ENCODE assay signal across 8 cellular contexts in the genomic region with DNA sequence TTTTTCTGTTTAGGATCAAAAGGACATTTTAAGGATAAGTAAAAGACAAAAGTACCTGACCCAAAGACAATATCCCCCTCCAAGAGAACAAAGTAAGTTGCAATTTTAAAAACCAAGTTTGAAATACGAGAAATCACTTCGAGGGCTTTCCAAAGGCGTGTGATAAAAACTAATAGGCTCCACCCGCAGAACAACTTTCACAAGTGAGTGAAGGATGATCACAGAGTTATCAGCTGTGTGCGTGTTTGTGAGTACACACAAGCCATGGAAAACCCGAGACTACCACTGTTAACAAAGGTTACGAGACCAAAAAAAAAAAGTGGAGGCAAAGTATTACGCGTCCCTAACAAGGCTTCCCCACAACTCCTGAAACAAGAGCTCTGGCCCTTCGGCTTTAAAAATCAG. TPM values are rescaled to one million over a fixed set of nuclear protein-coding genes. Genes with fewer than 3 reads are reported as not detected.
DNase-seq lines count a peak whose midpoint lies in the region; TF ChIP-seq lines count a peak whose summit lies in the region.

No MANE protein-coding gene starts in this region.

- H3K27me3 ChIP-seq in esophagus squamous epithelium (no peaks in the 10 kb centered on the region), neural progenitor cell (no peaks in the 10 kb centered on the region)

- WGBS in esophagus squamous epithelium, 2 donors, result 0% methylated on average over 10 of the region's 10 CpGs

- no peak for TF ChIP-seq CTCF in esophagus squamous epithelium (IDR thresholded peaks at IDR 0.05)
- TF ChIP-seq CTCF in neural progenitor cell (IDR thresholded peaks at IDR 0.05), result no peak

- H3K79me2 ChIP-seq in neural progenitor cell (ENCODE audit: low read depth), result peaks cover 56% of the 10 kb centered on the region

- intact Hi-C loops in esophagus squamous epithelium (cut with DNase I), result no loop called here

- H3K9me3 ChIP-seq in SK-N-MC (ENCODE audit: low read depth, low read length) (no peaks in the 10 kb centered on the region), esophagus squamous epithelium (no peaks in the 10 kb centered on the region), neural progenitor cell (ENCODE audit: low read depth) (no peaks in the 10 kb centered on the region)

- no peaks in the 10 kb centered on the region for H3K36me3 ChIP-seq in SK-N-MC (ENCODE audit: insufficient read depth, low read length)
- H3K36me3 ChIP-seq in esophagus squamous epithelium, result no peaks in the 10 kb centered on the region
- no peaks in the 10 kb centered on the region for H3K36me3 ChIP-seq in neural progenitor cell

- H3K27ac Mint-ChIP-seq in neural progenitor cell, result peak overlapping the region; percentile 85

- H2AFZ ChIP-seq in neural progenitor cell (replicated peaks), result peak overlapping the region; percentile 76

- peak; percentile 47 for DNase-seq in stimulated activated CD4-positive, alpha-beta T cell treated with anti-CD3 and anti-CD28 coated beads, Interleukin-4, amount 100 ng/mL, for 24 hours
- no peak for DNase-seq in stimulated activated CD4-positive, alpha-beta T cell treated with anti-CD3 and anti-CD28 coated beads, Interleukin-15, amount 100 ng/mL, for 24 hours
- DNase-seq in SK-N-MC (ENCODE audit: low read depth, low spot score) (no peak), esophagus squamous epithelium (lab: John Stamatoyannopoulos, UW) (no peak), neural progenitor cell (ENCODE audit: low spot score) (no peak), NCI-H748 (lab: John Stamatoyannopoulos, UW; ENCODE audit: unreplicated experiment) (no peak), GM19240 (ENCODE audit: insufficient read length, low spot score) (no peak), NCI-H69 (lab: John Stamatoyannopoulos, UW) (no peak)

- TF ChIP-seq POLR2A in esophagus squamous epithelium (IDR thresholded peaks at IDR 0.05), result no peak

- H3K27ac ChIP-seq in SK-N-MC, result peak overlapping the region; percentile 62
- peak overlapping the region; percentile 96 to 100 (median 98) for H3K27ac ChIP-seq in esophagus squamous epithelium
- H3K27ac ChIP-seq in neural progenitor cell, result peak overlapping the region; percentile 99

- peaks cover 85% of the 10 kb centered on the region for H3F3A ChIP-seq in neural progenitor cell (ENCODE audit: low read depth)

- H3K9ac ChIP-seq in SK-N-MC (ENCODE audit: insufficient read length) (peak overlapping the region; percentile 78), neural progenitor cell (peak overlapping the region; percentile 63)

- peaks cover 4% of the 10 kb centered on the region for H3K27me3 Mint-ChIP-seq in neural progenitor cell (ENCODE audit: insufficient read depth, low read depth)

- H3K4me2 ChIP-seq in neural progenitor cell, result peak overlapping the region; percentile 97

- peaks cover 6 to 56% (median 24%) of the 10 kb centered on the region in 3 donors for H3K4me1 ChIP-seq in esophagus squamous epithelium
- H3K4me1 ChIP-seq in neural progenitor cell, result peaks cover 64% of the 10 kb centered on the region

- H4K20me1 ChIP-seq in neural progenitor cell (ENCODE audit: low read depth), result peaks cover 53% of the 10 kb centered on the region

- H3K36me3 Mint-ChIP-seq in neural progenitor cell, result peaks cover 6% of the 10 kb centered on the region

- peaks cover 2% of the 10 kb centered on the region for H3K9me3 Mint-ChIP-seq in neural progenitor cell

- H3K4me3 Mint-ChIP-seq in neural progenitor cell, result peak overlapping the region; percentile 95

- peak overlapping the region; percentile 90 for H3K4me3 ChIP-seq in SK-N-MC
- H3K4me3 ChIP-seq in esophagus squamous epithelium, result peak overlapping the region; percentile 77 to 89 (median 86)
- H3K4me3 ChIP-seq in neural progenitor cell, result peak overlapping the region; percentile 99

- peaks cover 38% of the 10 kb centered on the region for H3K4me1 Mint-ChIP-seq in neural progenitor cell

RNA-seq across cellular contexts. Expression of gene SMAD2, which starts 0.8 kb away (rescaled TPM):
- total RNA-seq in esophagus squamous epithelium (10 to 100 TPM; 38.1 to 67.7 (median 42.4) TPM), neural progenitor cell (ENCODE audit: low replicate concordance) (170 and 233 TPM in 2 replicates)
